ENCODE assay signal across 7 cellular contexts in the genomic region with DNA sequence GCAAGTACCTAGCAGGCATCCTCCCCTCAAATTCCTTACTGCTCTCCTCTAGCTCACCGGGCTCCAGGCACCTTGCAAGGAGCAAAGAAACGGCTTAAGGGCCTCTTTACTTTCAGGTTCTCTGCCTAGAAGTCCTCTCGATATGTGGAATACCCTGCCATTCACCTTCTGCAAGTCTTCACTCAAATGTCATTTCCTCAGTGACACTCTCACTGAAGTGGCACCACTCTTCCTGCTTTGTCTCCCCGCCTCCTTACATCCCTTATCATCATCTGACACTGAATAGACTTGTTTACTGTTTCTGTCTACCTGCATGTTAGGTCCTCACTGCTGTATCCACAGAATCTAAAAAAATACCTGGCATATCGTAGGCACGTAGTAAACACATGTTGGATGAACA. TPM values are rescaled to one million over a fixed set of nuclear protein-coding genes. Genes with fewer than 3 reads are reported as not detected.
DNase-seq lines count a peak whose midpoint lies in the region; ATAC-seq and TF ChIP-seq lines count a peak whose summit lies in the region.

No MANE protein-coding gene starts in this region.

- WGBS in iPS DF 6.9 (ENCODE audit: insufficient coverage, insufficient read length) = no CpG with 5 or more reads among the region's 6 CpGs

- H3K4me1 ChIP-seq in iPS DF 6.9 (ENCODE audit: control insufficient read depth, insufficient read depth, low read length) = no peaks in the 10 kb centered on the region

- intact Hi-C loops in activated B cell treated with CpG ODN at 0.5 μM for 24 hours (cut with micrococcal nuclease) = loop anchor here (1.0 to 2.0 kb wide), 7 partner anchors 19 to 463 kb away; a partner anchor contains a TSS

- no peak for DNase-seq in HL-60 (ENCODE audit: low read depth in 1 of 2, low spot score in 1 of 2)
- DNase-seq in activated B cell treated with CpG ODN at 0.5 μM for 24 hours = no peak
- no peak for DNase-seq in iPS DF 6.9 (ENCODE audit: low read depth, low spot score)
- no peak for DNase-seq in stimulated activated effector memory CD8-positive, alpha-beta T cell treated with anti-CD3 and anti-CD28 coated beads, Interleukin-12 subunit alpha, Interleukin-12 subunit beta, amount 100 ng/mL, for 72 hours (ENCODE audit: low spot score in 2 of 2)
- no peak for DNase-seq in GM03348 (ENCODE audit: low spot score)
- no peak for DNase-seq in HCEC 1CT

- no peaks in the 10 kb centered on the region for H3K9me3 Mint-ChIP-seq in activated B cell treated with CpG ODN at 0.5 μM for 24 hours
- no peaks in the 10 kb centered on the region for H3K9me3 Mint-ChIP-seq in stimulated activated effector memory CD8-positive, alpha-beta T cell treated with anti-CD3 and anti-CD28 coated beads, Interleukin-12 subunit alpha, Interleukin-12 subunit beta, amount 100 ng/mL, for 72 hours

- peak overlapping the region; percentile 98 for H3K4me3 Mint-ChIP-seq in activated B cell treated with CpG ODN at 0.5 μM for 24 hours
- peak overlapping the region; percentile 95 for H3K4me3 Mint-ChIP-seq in stimulated activated effector memory CD8-positive, alpha-beta T cell treated with anti-CD3 and anti-CD28 coated beads, Interleukin-12 subunit alpha, Interleukin-12 subunit beta, amount 100 ng/mL, for 72 hours

- no peaks in the 10 kb centered on the region for H3K9me3 ChIP-seq in iPS DF 6.9 (ENCODE audit: control insufficient read depth, insufficient read depth, low read length)

- peak overlapping the region; percentile 93 for H3K27ac Mint-ChIP-seq in activated B cell treated with CpG ODN at 0.5 μM for 24 hours
- peak overlapping the region; percentile 90 for H3K27ac Mint-ChIP-seq in stimulated activated effector memory CD8-positive, alpha-beta T cell treated with anti-CD3 and anti-CD28 coated beads, Interleukin-12 subunit alpha, Interleukin-12 subunit beta, amount 100 ng/mL, for 72 hours

- H3K36me3 ChIP-seq in iPS DF 6.9 (ENCODE audit: control insufficient read depth, insufficient read depth, low read length) = 0 out of 2 replicates have a peak, but pooled peaks cover 2% of the 10 kb centered on the region

- peaks cover 38% of the 10 kb centered on the region for H3K4me1 Mint-ChIP-seq in activated B cell treated with CpG ODN at 0.5 μM for 24 hours
- H3K4me1 Mint-ChIP-seq in stimulated activated effector memory CD8-positive, alpha-beta T cell treated with anti-CD3 and anti-CD28 coated beads, Interleukin-12 subunit alpha, Interleukin-12 subunit beta, amount 100 ng/mL, for 72 hours = peaks cover 37% of the 10 kb centered on the region

- H3K4me3 ChIP-seq in HL-60 (replicated peaks; ENCODE audit: insufficient read depth, low read length) = peak overlapping the region; percentile 96
- peak overlapping the region; percentile 50 for H3K4me3 ChIP-seq in iPS DF 6.9 (ENCODE audit: low read length)

- TF ChIP-seq CTCF in HL-60 (IDR thresholded peaks at IDR 0.05; ENCODE audit: insufficient read depth, low read length) (no peak), activated B cell treated with CpG ODN at 0.5 μM for 24 hours (IDR thresholded peaks at IDR 0.05) (no peak)

- H3K27ac ChIP-seq in HL-60 (replicated peaks) = peak overlapping the region; percentile 88
- H3K27ac ChIP-seq in iPS DF 6.9 (ENCODE audit: low read length) = no peak overlapping the region

- POLR2A ChIA-PET in activated B cell treated with CpG ODN at 0.5 μM for 24 hours (lab: Charles Lee) = interaction anchor here (2.3 to 5.4 kb wide), 2 partner anchors 25 to 47 kb away, joined by 37 to 104 read pairs; a partner anchor contains a TSS

- H3K27me3 Mint-ChIP-seq in activated B cell treated with CpG ODN at 0.5 μM for 24 hours = no peaks in the 10 kb centered on the region

- H3K27me3 ChIP-seq in HL-60 (ENCODE audit: insufficient read depth, poor library complexity, severe bottlenecking) = no peaks in the 10 kb centered on the region
- no peaks in the 10 kb centered on the region for H3K27me3 ChIP-seq in iPS DF 6.9 (ENCODE audit: control insufficient read depth, insufficient read depth, low read length)

- CTCF ChIA-PET in activated B cell treated with CpG ODN at 0.5 μM for 24 hours (lab: Charles Lee) = interaction anchor here (1.6 to 1.7 kb wide), 2 partner anchors 20 to 48 kb away, joined by 6 to 9 read pairs; no protein-coding TSS in a partner anchor

- ATAC-seq in activated B cell treated with CpG ODN at 0.5 μM for 24 hours (ENCODE audit: low read depth) = no peak
- no peak for ATAC-seq in stimulated activated effector memory CD8-positive, alpha-beta T cell treated with anti-CD3 and anti-CD28 coated beads, Interleukin-12 subunit alpha, Interleukin-12 subunit beta, amount 100 ng/mL, for 72 hours
- no peak for ATAC-seq in HG03095 (IDR thresholded peaks at IDR 0.05; ENCODE audit: unreplicated experiment)

- peaks cover 53% of the 10 kb centered on the region for H3K36me3 Mint-ChIP-seq in activated B cell treated with CpG ODN at 0.5 μM for 24 hours (ENCODE audit: low read depth)
- peaks cover 76% of the 10 kb centered on the region for H3K36me3 Mint-ChIP-seq in stimulated activated effector memory CD8-positive, alpha-beta T cell treated with anti-CD3 and anti-CD28 coated beads, Interleukin-12 subunit alpha, Interleukin-12 subunit beta, amount 100 ng/mL, for 72 hours

RNA-seq across cellular contexts. Expression of a gene that starts 0.9 kb away (rescaled TPM):
- 34.8 and 42.0 TPM in 2 replicates for total RNA-seq in activated B cell treated with CpG ODN at 0.5 μM for 24 hours

RNA-seq across cellular contexts. Expression of a gene that starts 1.0 kb away (rescaled TPM):
- 41.8 and 50.3 TPM in 2 replicates for total RNA-seq in activated B cell treated with CpG ODN at 0.5 μM for 24 hours

RNA-seq across cellular contexts. Expression of a gene that starts 45.5 kb away (rescaled TPM):
- 52.5 and 54.1 TPM in 2 replicates for total RNA-seq in activated B cell treated with CpG ODN at 0.5 μM for 24 hours
